In the genomic region with DNA sequence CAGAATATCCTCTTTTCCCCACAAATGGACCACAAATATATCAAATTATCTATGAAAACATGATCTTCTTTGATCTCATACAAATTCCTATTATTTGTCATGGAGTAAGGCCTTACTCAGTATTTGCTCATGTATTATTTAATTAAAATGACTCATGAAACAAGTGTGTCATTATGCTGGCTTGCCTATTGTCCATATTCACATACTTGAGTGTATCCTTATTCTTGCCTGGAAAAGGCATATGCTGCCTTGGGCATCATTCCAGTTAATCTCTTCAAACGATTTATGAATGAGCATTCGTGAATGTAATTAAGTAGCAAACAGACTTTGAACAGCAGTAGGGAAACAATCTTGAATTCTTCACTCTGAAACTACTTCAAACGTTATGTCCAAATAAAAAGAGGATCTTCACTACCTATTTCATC, we compare ENCODE assay signal across 15 cellular contexts. TPM values are rescaled to one million over a fixed set of nuclear protein-coding genes. Genes with fewer than 3 reads are reported as not detected.
A peak's percentile ranks its signal among the peaks of the same experiment; 100 is the strongest.
DNase-seq lines count a peak whose midpoint lies in the region; ATAC-seq, FAIRE-seq and TF ChIP-seq lines count a peak whose summit lies in the region.
"Had no signal": no experiment of that assay in that cellular context is flagged by ENCODE, and none has a peak within 500 bp of the region (broad histone marks: within the 10 kb centered on the region; RNA-seq: fewer than 3 reads in every experiment).

No MANE protein-coding gene starts in this region.

- H3K4me3 ChIP-seq in upper lobe of left lung, result no peak overlapping the region
- H3K4me3 ChIP-seq: testis had no signal

- H3K36me3 ChIP-seq in upper lobe of left lung, result no peaks in the 10 kb centered on the region
- H3K36me3 ChIP-seq: WERI-Rb-1 had no signal

- H3K27me3 ChIP-seq in upper lobe of left lung, result no peaks in the 10 kb centered on the region
- H3K27me3 ChIP-seq: testis had no signal

- H3K27ac ChIP-seq in upper lobe of left lung, result peak overlapping the region in 2 of 4 donors; percentile 50 to 60
- H3K27ac ChIP-seq: testis, WERI-Rb-1 had no signal

- H3K9me3 ChIP-seq in upper lobe of left lung, result no peaks in the 10 kb centered on the region
- H3K9me3 ChIP-seq: testis had no signal

- peak; percentile 71 for DNase-seq in DMS 273 (lab: John Stamatoyannopoulos, UW; ENCODE audit: unreplicated experiment)
- DNase-seq in DMS 273 treated with DMSO at 0.1 percent for 48 hours (lab: John Stamatoyannopoulos, UW), result no peak
- DNase-seq in NCI-H524 treated with DMSO at 0.1 percent for 48 hours (lab: John Stamatoyannopoulos, UW), result peak; percentile 78
- no peak for DNase-seq in upper lobe of left lung
- no peak for DNase-seq in NCI-H1930 (lab: John Stamatoyannopoulos, UW)
- no peak for DNase-seq in NCI-H1436 treated with DMSO at 0.1 percent for 48 hours (lab: John Stamatoyannopoulos, UW)
- DNase-seq: 8988T; effector CD4-positive, alpha-beta T cell; islet precursor cell; stimulated activated CD4-positive, alpha-beta T cell treated with anti-CD3 and anti-CD28 coated beads, Interleukin-2, amount 100 ng/mL, for 48 hours; testis; WERI-Rb-1 had no signal

- peak; percentile 64 for FAIRE-seq in endometrium (lab: Jason Lieb, UNC)
- FAIRE-seq: HepG2 had no signal

- TF ChIP-seq CTCF in upper lobe of left lung (IDR thresholded peaks at IDR 0.05), result no peak

- 17 to 29% methylated on average over 3 of the region's 3 CpGs for WGBS in upper lobe of left lung, 2 donors

- TF ChIP-seq EP300 in upper lobe of left lung (IDR thresholded peaks at IDR 0.05), result peak in 1 of 4 donors; percentile 55

- H3K4me1 ChIP-seq in upper lobe of left lung, result peaks cover 5 to 36% (median 12%) of the 10 kb centered on the region in 4 donors

- TF ChIP-seq POLR2A in upper lobe of left lung (IDR thresholded peaks at IDR 0.05), result no peak

- ATAC-seq in upper lobe of left lung (ENCODE audit: low FRiP score in 2 of 2) (peak; percentile 57 to 69), HG02885 (IDR thresholded peaks at IDR 0.05; ENCODE audit: poor library complexity, unreplicated experiment) (no peak)
- ATAC-seq: HepG2 had no signal

RNA-seq across cellular contexts. Expression of a gene that starts 22.6 kb away (rescaled TPM):
- 10 to 100 TPM in 4 of 6 donors, 1 to 10 TPM in 2; 2.1 to 16.6 (median 14.3) TPM for total RNA-seq in upper lobe of left lung

RNA-seq across cellular contexts. Expression of a gene that starts 45.6 kb away (rescaled TPM):
- 100 to 1,000 TPM in 2 of 6 donors, 10 to 100 TPM in 4; 74.1 to 115 (median 94.3) TPM for total RNA-seq in upper lobe of left lung

Comparison
In these comparisons a context has a peak if more than half of its experiments do, and no peak if none do; other contexts are left out.
1. DNase-seq: peak in DMS 273 (single experiment) and NCI-H524 treated with DMSO at 0.1 percent for 48 hours (single experiment); none in DMS 273 treated with DMSO at 0.1 percent for 48 hours (single experiment), upper lobe of left lung (0 of 2), NCI-H1930 (0 of 2) and NCI-H1436 treated with DMSO at 0.1 percent for 48 hours (single experiment).